Comparison of ENCODE assay signal across 16 cellular contexts in genomic region chr12:103854372-103854973, GRCh38. TPM values are rescaled to one million over a fixed set of nuclear protein-coding genes. Genes with fewer than 3 reads are reported as not detected.
DNase-seq lines count a peak whose midpoint lies in the region; ATAC-seq and TF ChIP-seq lines count a peak whose summit lies in the region.
"Had no signal": no experiment of that assay in that cellular context is flagged by ENCODE, and none has a peak within 500 bp of the region (broad histone marks: within the 10 kb centered on the region; RNA-seq: fewer than 3 reads in every experiment).

No MANE protein-coding gene starts in this region.

- H2BK120ac ChIP-seq in IMR-90 (ENCODE audit: low read depth, low read length): no peak overlapping the region

- H3K36me3 Mint-ChIP-seq in natural killer cell: no peaks in the 10 kb centered on the region

- no peak overlapping the region for H3K4ac ChIP-seq in IMR-90 (ENCODE audit: low read depth, low read length)

- H3K36me3 ChIP-seq in IMR-90 (ENCODE audit: control insufficient read depth, insufficient read depth, low read length) (no peaks in the 10 kb centered on the region), gastroesophageal sphincter (no peaks in the 10 kb centered on the region), sigmoid colon (no peaks in the 10 kb centered on the region)
- H3K36me3 ChIP-seq: BE2C had no signal

- TF ChIP-seq CTCF in IMR-90 (conservative IDR thresholded peaks at IDR 0.05; ENCODE audit: low read depth, low read length) (no peak), gastroesophageal sphincter (IDR thresholded peaks at IDR 0.05) (no peak), sigmoid colon (IDR thresholded peaks at IDR 0.05) (no peak), natural killer cell (IDR thresholded peaks at IDR 0.05) (no peak)

- no CpG with 5 or more reads among the region's 6 CpGs for WGBS in IMR-90 (ENCODE audit: extremely low coverage in 2 of 2, insufficient read length in 1 of 2), 2 experiments
- 89 to 93% methylated on average over 5 of the region's 6 CpGs for WGBS in gastroesophageal sphincter (ENCODE audit: low coverage in 1 of 2), 2 donors
- WGBS in sigmoid colon, 2 donors: 91 to 94% methylated on average over 6 of the region's 6 CpGs

- no peak overlapping the region for H3K4me3 ChIP-seq in IMR-90 (ENCODE audit: insufficient read depth, low read depth, low read length)
- no peak overlapping the region for H3K4me3 ChIP-seq in gastroesophageal sphincter
- no peak overlapping the region for H3K4me3 ChIP-seq in sigmoid colon
- H3K4me3 ChIP-seq: A549, GM12878, GM23338 had no signal

- ATAC-seq in IMR-90 (ENCODE audit: low read depth) (no peak), gastroesophageal sphincter (no peak), HG02884 (IDR thresholded peaks at IDR 0.05; ENCODE audit: unreplicated experiment) (no peak), HG02840 (IDR thresholded peaks at IDR 0.05; ENCODE audit: low FRiP score, unreplicated experiment) (no peak), natural killer cell (no peak)
- ATAC-seq: A549, GM12878, GM23338 had no signal

- H3K56ac ChIP-seq in IMR-90 (ENCODE audit: extremely low read depth, insufficient read depth, low read length): no peak overlapping the region

- H3K27me3 ChIP-seq in IMR-90 (ENCODE audit: control insufficient read depth, insufficient read depth, low read length): no peaks in the 10 kb centered on the region
- no peaks in the 10 kb centered on the region for H3K27me3 ChIP-seq in gastroesophageal sphincter
- H3K27me3 ChIP-seq in sigmoid colon: no peaks in the 10 kb centered on the region

- H3K27ac Mint-ChIP-seq in natural killer cell: no peak overlapping the region
- H3K27ac Mint-ChIP-seq: CD4-positive, alpha-beta memory T cell; GM23338 had no signal

- no peak overlapping the region for H2BK5ac ChIP-seq in IMR-90 (ENCODE audit: low read depth, low read length, poor library complexity, severe bottlenecking)

- no peaks in the 10 kb centered on the region for H4K20me1 ChIP-seq in IMR-90 (ENCODE audit: insufficient read depth, low read length)

- no peak for TF ChIP-seq EP300 in gastroesophageal sphincter (IDR thresholded peaks at IDR 0.05)
- TF ChIP-seq EP300 in sigmoid colon (IDR thresholded peaks at IDR 0.05): no peak

- H3K9ac ChIP-seq in IMR-90 (ENCODE audit: low read depth, low read length): no peak overlapping the region

- no peaks in the 10 kb centered on the region for H3K27me3 Mint-ChIP-seq in natural killer cell (ENCODE audit: low read depth in 2 of 2)

- no peak overlapping the region for H3K4me3 Mint-ChIP-seq in natural killer cell
- H3K4me3 Mint-ChIP-seq: CD4-positive, alpha-beta memory T cell; GM23338 had no signal

- no peaks in the 10 kb centered on the region for H3K79me1 ChIP-seq in IMR-90 (ENCODE audit: low read depth in 1 of 2, low read length in 2 of 2)

- CTCF ChIA-PET in IMR-90 (lab: Yijun Ruan, JAX): no interaction called here

- H3K4me1 Mint-ChIP-seq in natural killer cell: no peaks in the 10 kb centered on the region
- H3K4me1 Mint-ChIP-seq: CD4-positive, alpha-beta memory T cell had no signal

- in situ Hi-C loops in IMR-90 (cut with MboI; ENCODE audit: low sequenced_read_pairs): no loop called here

- no peak overlapping the region for H3K27ac ChIP-seq in IMR-90 (ENCODE audit: insufficient read depth, low read length)
- peak overlapping the region; percentile 80 to 97 (median 88) for H3K27ac ChIP-seq in gastroesophageal sphincter
- peak overlapping the region; percentile 86 to 99 (median 94) for H3K27ac ChIP-seq in sigmoid colon
- H3K27ac ChIP-seq: C4-2B had no signal

- H3K14ac ChIP-seq in IMR-90 (replicated peaks; ENCODE audit: low read depth, low read length): no peak overlapping the region

- no peak overlapping the region for H3K18ac ChIP-seq in IMR-90 (ENCODE audit: low read depth, low read length)

- H2AK9ac ChIP-seq in IMR-90 (replicated peaks; ENCODE audit: low read depth, low read length, poor library complexity): no peak overlapping the region

- H3K4me1 ChIP-seq in IMR-90 (ENCODE audit: control insufficient read depth, insufficient read depth, low read length) (peaks cover 11% of the 10 kb centered on the region), gastroesophageal sphincter (peaks cover 28 to 92% (median 39%) of the 10 kb centered on the region in 3 donors), sigmoid colon (peaks cover 0 to 93% (median 92%) of the 10 kb centered on the region in 4 donors)

- POLR2A ChIA-PET in IMR-90 (lab: Charles Lee; ENCODE audit: unreplicated experiment): no interaction called here

- TF ChIP-seq POLR2A in IMR-90 (IDR thresholded peaks at IDR 0.05; ENCODE audit: low read depth, low read length) (no peak), gastroesophageal sphincter (IDR thresholded peaks at IDR 0.05) (no peak), sigmoid colon (IDR thresholded peaks at IDR 0.05) (no peak)

- H3K23ac ChIP-seq in IMR-90 (ENCODE audit: low read depth, low read length): no peak overlapping the region

- peak overlapping the region; percentile 30; the same call in 1 of the 2 replicates for H2BK20ac ChIP-seq in IMR-90 (ENCODE audit: low read depth, low read length)

- H3K9me3 Mint-ChIP-seq in natural killer cell: no peaks in the 10 kb centered on the region
- H3K9me3 Mint-ChIP-seq: CD4-positive, alpha-beta memory T cell; GM23338 had no signal

- no TSS peak for BruUV-seq in IMR-90 (replicated peaks; lab: Mats Ljungman, UMichigan)

- H3K4me2 ChIP-seq in IMR-90 (ENCODE audit: low read depth, low read length): no peak overlapping the region
- H3K4me2 ChIP-seq: A549, GM23338 had no signal

- H4K8ac ChIP-seq in IMR-90 (ENCODE audit: low read depth in 2 of 2, low read length in 2 of 2): no peak overlapping the region

- H3K9me3 ChIP-seq in IMR-90 (ENCODE audit: control insufficient read depth, insufficient read depth, low read length) (no peaks in the 10 kb centered on the region), gastroesophageal sphincter (no peaks in the 10 kb centered on the region), sigmoid colon (no peaks in the 10 kb centered on the region)
- H3K9me3 ChIP-seq: A549, BE2C had no signal

- peaks cover 15% of the 10 kb centered on the region; the same call in 1 of the 2 replicates for H3K9me1 ChIP-seq in IMR-90 (ENCODE audit: insufficient read depth, low read length)

- no peak overlapping the region for H2BK15ac ChIP-seq in IMR-90 (ENCODE audit: low read depth, low read length)

- TF ChIP-seq RAD21 in IMR-90 (IDR thresholded peaks at IDR 0.05; ENCODE audit: low read length): no peak

- DNase-seq in IMR-90 (no peak), NCI-H345 treated with DMSO at 0.1 percent for 48 hours (lab: John Stamatoyannopoulos, UW; ENCODE audit: unreplicated experiment) (peak; percentile 24), sigmoid colon (no peak), natural killer cell (no peak), amniotic stem cell (lab: John Stamatoyannopoulos, UW) (no peak)
- DNase-seq: BE2C; CD4-positive, alpha-beta memory T cell; DMS79; H7 had no signal

- no peak overlapping the region for H2AFZ ChIP-seq in IMR-90 (replicated peaks; ENCODE audit: low read length, poor library complexity)
- H2AFZ ChIP-seq: GM23338 had no signal

- dilution Hi-C loops in IMR-90 (cut with HindIII; ENCODE audit: low sequenced_read_pairs, unreplicated experiment): no loop called here

- H4K5ac ChIP-seq in IMR-90 (ENCODE audit: low read depth, low read length): no peak overlapping the region

- H2AK5ac ChIP-seq in IMR-90 (ENCODE audit: low read depth, low read length): no peak overlapping the region

- no peak overlapping the region for H4K91ac ChIP-seq in IMR-90 (ENCODE audit: insufficient read depth, low read depth, low read length)

- intact Hi-C loops in IMR-90 (cut with micrococcal nuclease): no loop called here
- intact Hi-C loops in sigmoid colon (cut with DNase I): no loop called here
- intact Hi-C loops in natural killer cell (cut with micrococcal nuclease): no loop called here

TF ChIP-seq in IMR-90, 13 proteins besides CTCF, POLR2A, EP300 and RAD21:
- TF ChIP-seq RFX5 (IDR thresholded peaks at IDR 0.05; ENCODE audit: low read depth, low read length): no peak

RNA-seq across cellular contexts. Expression of gene NT5DC3, which starts 13.4 kb away (rescaled TPM):
- total RNA-seq in IMR-90 (2012; rRNA removed): 17.6 and 23.1 TPM in 2 replicates
- polyA plus RNA-seq in IMR-90 (2012; rRNA removed): 5.6 and 7.3 TPM in 2 replicates
- 2.6 and 3.2 TPM in 2 replicates for polyA plus RNA-seq in IMR-90 (2012; cell fraction: cytosol; rRNA removed)
- polyA plus RNA-seq in IMR-90 (2012; cell fraction: nucleus; rRNA removed; ENCODE audit: low replicate concordance): 6.3 and 13.5 TPM in 2 replicates
- total RNA-seq in gastroesophageal sphincter: 100 to 1,000 TPM in 3 of 4 donors, 10 to 100 TPM in 1; 64.5 to 185 (median 131) TPM
- total RNA-seq in sigmoid colon: 100 to 1,000 TPM; 179 to 346 (median 240) TPM
- 1 to 10 TPM in 2 of 3 donors, under 1 TPM in 1; 0.23 to 6.8 (median 1.8) TPM for polyA plus RNA-seq in sigmoid colon
- 1 to 10 TPM; 1.1 to 2.1 (median 1.4) TPM for total RNA-seq in natural killer cell
